ENCODE assay signal across 9 cellular contexts in genomic region chr19:858868-859843, GRCh38. TPM values are rescaled to one million over a fixed set of nuclear protein-coding genes. Genes with fewer than 3 reads are reported as not detected.
A peak's percentile ranks its signal among the peaks of the same experiment; 100 is the strongest.
DNase-seq lines count a peak whose midpoint lies in the region; ATAC-seq lines count a peak whose summit lies in the region.
"Had no signal": no experiment of that assay in that cellular context is flagged by ENCODE, and none has a peak within 500 bp of the region (broad histone marks: within the 10 kb centered on the region; RNA-seq: fewer than 3 reads in every experiment).

Gene CFD (plus strand): TSS chr19:859664. CDS start chr19:859690, 26 bp downstream.

- ATAC-seq in left lobe of liver, result peak; percentile 14

- peak; percentile 25 for DNase-seq in NCI-H146 (lab: John Stamatoyannopoulos, UW)
- no peak for DNase-seq in NCI-H146 treated with DMSO at 0.1 percent for 48 hours (lab: John Stamatoyannopoulos, UW; ENCODE audit: unreplicated experiment)
- no peak for DNase-seq in left lobe of liver (ENCODE audit: low spot score)
- DNase-seq in substantia nigra (lab: John Stamatoyannopoulos, UW), result peak in 16 of 49 donors; percentile 1 to 56 (median 20)
- DNase-seq in NCI-H2171 (lab: John Stamatoyannopoulos, UW), result no peak
- no peak for DNase-seq in T1000 (lab: John Stamatoyannopoulos, UW)
- no peak for DNase-seq in stimulated activated CD4-positive, alpha-beta T cell treated with anti-CD3 and anti-CD28 coated beads, Interleukin-15, amount 100 ng/mL, for 24 hours

- H3K27ac ChIP-seq in adipose tissue (ENCODE audit: low read depth, low read length) (no peak within 1 kb of the TSS), substantia nigra (ENCODE audit: low read depth, low read length, poor library complexity, severe bottlenecking) (peak within 1 kb of the TSS; percentile 23)

- WGBS in adipose tissue, 3 donors, result 16 to 52% (median 21%) methylated on average over 21 to 24 of the region's 24 CpGs

RNA-seq across cellular contexts. Expression of gene CFD, which starts in this region (rescaled TPM):
- 1,000 to 10,000 TPM in 1 of 3 donors, 100 to 1,000 TPM in 2; 146 to 2,068 (median 706) TPM for polyA plus RNA-seq in adipose tissue
- 6.1 TPM for total RNA-seq in left lobe of liver
- total RNA-seq: HT1080 had no signal
